22 cellular contexts compared by ENCODE assay signal in genomic region chr4:38442073-38442788, GRCh38.
DNase-seq lines count a peak whose midpoint lies in the region; ATAC-seq, FAIRE-seq and TF ChIP-seq lines count a peak whose summit lies in the region.
"Had no signal": no experiment of that assay in that cellular context is flagged by ENCODE, and none has a peak within 500 bp of the region (broad histone marks: within the 10 kb centered on the region; RNA-seq: fewer than 3 reads in every experiment).

No MANE protein-coding gene starts in this region.

- H3K4me3 ChIP-seq in kidney (ENCODE audit: low read length in 2 of 2), result no peak overlapping the region
- H3K4me3 ChIP-seq in ascending aorta, result no peak overlapping the region

- H3K27me3 ChIP-seq in ascending aorta, result no peaks in the 10 kb centered on the region
- H3K27me3 ChIP-seq: BE2C had no signal

- FAIRE-seq in kidney (lab: Jason Lieb, UNC), result peak; percentile 52
- FAIRE-seq: GM12892, H54 had no signal

- ATAC-seq in GM18502 (IDR thresholded peaks at IDR 0.05; ENCODE audit: poor library complexity, unreplicated experiment), result peak; percentile 65
- peak; percentile 52 for ATAC-seq in activated B cell treated with CpG ODN at 0.5 μM for 24 hours (ENCODE audit: low read depth)

- DNase-seq in activated B cell treated with CpG ODN at 0.5 μM for 24 hours (no peak), kidney (no peak), nephron progenitor cell (no peak), GOT3 (lab: John Stamatoyannopoulos, UW) (no peak), ascending aorta (ENCODE audit: low spot score in 2 of 2) (no peak), hypothalamus (lab: John Stamatoyannopoulos, UW) (no peak)
- no peak for DNase-seq in activated T-cell treated with anti-CD3 and anti-CD28 coated beads, Interleukin-2, amount 50 U/mL, for 48 hours
- DNase-seq: ACHN; BE2C; C1 segment of cervical spinal cord; CD4-positive, CD25-positive, alpha-beta regulatory T cell; CD8-positive, alpha-beta memory T cell; COR-L47; DMS153; DMS79; GF-D8; HCEC 1CT; Kasumi-1; KG1 had no signal

- intact Hi-C loops in activated B cell treated with CpG ODN at 0.5 μM for 24 hours (cut with micrococcal nuclease) (no loop called here), kidney (cut with DNase I) (no loop called here), ascending aorta (cut with DNase I) (no loop called here)

- H3K27ac Mint-ChIP-seq in activated B cell treated with CpG ODN at 0.5 μM for 24 hours, result no peak overlapping the region
- H3K27ac Mint-ChIP-seq in nephron progenitor cell, result peak overlapping the region; percentile 11

- peaks cover 4% of the 10 kb centered on the region for H3K27me3 Mint-ChIP-seq in activated B cell treated with CpG ODN at 0.5 μM for 24 hours
- peaks cover 12% of the 10 kb centered on the region for H3K27me3 Mint-ChIP-seq in nephron progenitor cell (ENCODE audit: low read depth, poor library complexity)

- CTCF ChIA-PET in activated B cell treated with CpG ODN at 0.5 μM for 24 hours (lab: Charles Lee), result no interaction called here

- no peak overlapping the region for H3K27ac ChIP-seq in kidney (ENCODE audit: low read depth in 2 of 2, low read length in 2 of 2)
- H3K27ac ChIP-seq in ascending aorta, result no peak overlapping the region

- H3K36me3 ChIP-seq in kidney (ENCODE audit: control insufficient read depth in 1 of 2, insufficient read depth in 2 of 2, low read length in 2 of 2) (no peaks in the 10 kb centered on the region), ascending aorta (no peaks in the 10 kb centered on the region)
- H3K36me3 ChIP-seq: BE2C had no signal

- H3K4me1 ChIP-seq in kidney (ENCODE audit: control insufficient read depth in 1 of 2, insufficient read depth in 1 of 2, low read depth in 1 of 2, low read length in 2 of 2) (no peaks in the 10 kb centered on the region), ascending aorta (no peaks in the 10 kb centered on the region)
- H3K4me1 ChIP-seq: BE2C had no signal

- TF ChIP-seq CTCF in activated B cell treated with CpG ODN at 0.5 μM for 24 hours (IDR thresholded peaks at IDR 0.05), result no peak
- no peak for TF ChIP-seq CTCF in kidney (IDR thresholded peaks at IDR 0.05; ENCODE audit: borderline replicate concordance, extremely low read depth, insufficient read depth)
- no peak for TF ChIP-seq CTCF in nephron progenitor cell (IDR thresholded peaks at IDR 0.05)
- no peak for TF ChIP-seq CTCF in ascending aorta (IDR thresholded peaks at IDR 0.05)

- H3K4me3 Mint-ChIP-seq in activated B cell treated with CpG ODN at 0.5 μM for 24 hours, result no peak overlapping the region
- H3K4me3 Mint-ChIP-seq in nephron progenitor cell, result no peak overlapping the region
- H3K4me3 Mint-ChIP-seq: CD8-positive, alpha-beta memory T cell had no signal

- no peaks in the 10 kb centered on the region for H3K36me3 Mint-ChIP-seq in activated B cell treated with CpG ODN at 0.5 μM for 24 hours (ENCODE audit: low read depth)
- no peaks in the 10 kb centered on the region for H3K36me3 Mint-ChIP-seq in nephron progenitor cell (ENCODE audit: low read depth)
- H3K36me3 Mint-ChIP-seq: CD4-positive, CD25-positive, alpha-beta regulatory T cell had no signal

- H3K9me3 ChIP-seq in kidney (ENCODE audit: control insufficient read depth in 1 of 2, low read length in 2 of 2) (peaks cover 0 to 11% of the 10 kb centered on the region in 2 donors), ascending aorta (peaks cover 6 to 10% of the 10 kb centered on the region in 2 donors)
- H3K9me3 ChIP-seq: BE2C had no signal

- no peak overlapping the region for H3K9ac ChIP-seq in kidney (ENCODE audit: low read length in 2 of 2)

- peaks cover 6% of the 10 kb centered on the region for H3K9me3 Mint-ChIP-seq in activated B cell treated with CpG ODN at 0.5 μM for 24 hours
- peaks cover 61% of the 10 kb centered on the region for H3K9me3 Mint-ChIP-seq in nephron progenitor cell

- H3K4me1 Mint-ChIP-seq in activated B cell treated with CpG ODN at 0.5 μM for 24 hours, result peaks cover 7% of the 10 kb centered on the region
- H3K4me1 Mint-ChIP-seq in nephron progenitor cell, result no peaks in the 10 kb centered on the region
- H3K4me1 Mint-ChIP-seq: CD4-positive, CD25-positive, alpha-beta regulatory T cell; CD8-positive, alpha-beta memory T cell had no signal

- POLR2A ChIA-PET in activated B cell treated with CpG ODN at 0.5 μM for 24 hours (lab: Charles Lee), result no interaction called here
